Comparison of ENCODE assay signal across 1 cellular context in the genomic region with DNA sequence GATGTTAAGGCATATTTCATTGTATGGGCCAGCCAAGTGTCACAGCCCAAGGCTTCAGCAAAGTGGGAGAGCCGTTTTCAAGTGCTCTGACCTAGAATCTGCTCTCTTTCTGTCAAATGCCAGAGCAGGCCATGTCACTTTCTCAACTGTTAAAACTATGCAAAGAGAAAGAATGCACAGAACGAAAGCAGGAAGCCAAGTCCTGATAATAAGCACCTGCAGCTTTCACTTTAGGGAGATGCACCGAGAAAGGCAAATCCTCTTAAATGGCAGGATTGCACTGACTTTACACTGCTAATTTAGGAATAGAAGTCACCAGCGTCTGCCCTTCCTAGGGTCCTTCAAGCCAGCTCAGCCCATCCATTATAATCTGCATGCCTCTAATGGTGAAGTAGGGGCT.
TF ChIP-seq lines count a peak whose summit lies in the region.

No MANE protein-coding gene starts in this region.

TF ChIP-seq in GM12878, 131 proteins besides CTCF, POLR2A, EP300 and RAD21 (continued from another document):
- TF ChIP-seq, protein P1, sequence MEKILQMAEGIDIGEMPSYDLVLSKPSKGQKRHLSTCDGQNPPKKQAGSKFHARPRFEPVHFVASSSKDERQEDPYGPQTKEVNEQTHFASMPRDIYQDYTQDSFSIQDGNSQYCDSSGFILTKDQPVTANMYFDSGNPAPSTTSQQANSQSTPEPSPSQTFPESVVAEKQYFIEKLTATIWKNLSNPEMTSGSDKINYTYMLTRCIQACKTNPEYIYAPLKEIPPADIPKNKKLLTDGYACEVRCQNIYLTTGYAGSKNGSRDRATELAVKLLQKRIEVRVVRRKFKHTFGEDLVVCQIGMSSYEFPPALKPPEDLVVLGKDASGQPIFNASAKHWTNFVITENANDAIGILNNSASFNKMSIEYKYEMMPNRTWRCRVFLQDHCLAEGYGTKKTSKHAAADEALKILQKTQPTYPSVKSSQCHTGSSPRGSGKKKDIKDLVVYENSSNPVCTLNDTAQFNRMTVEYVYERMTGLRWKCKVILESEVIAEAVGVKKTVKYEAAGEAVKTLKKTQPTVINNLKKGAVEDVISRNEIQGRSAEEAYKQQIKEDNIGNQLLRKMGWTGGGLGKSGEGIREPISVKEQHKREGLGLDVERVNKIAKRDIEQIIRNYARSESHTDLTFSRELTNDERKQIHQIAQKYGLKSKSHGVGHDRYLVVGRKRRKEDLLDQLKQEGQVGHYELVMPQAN (conservative IDR thresholded peaks at IDR 0.05) = no peak
